In genomic region chr5:21236104-21236503, GRCh38 we compare ENCODE assay signal across 24 cellular contexts.
"Had no signal": no experiment of that assay in that cellular context is flagged by ENCODE, and none has a peak within 500 bp of the region (broad histone marks: within the 10 kb centered on the region; RNA-seq: fewer than 3 reads in every experiment).

No MANE protein-coding gene starts in this region.

- H3K27ac ChIP-seq: body of pancreas, esophagus squamous epithelium, pancreas, psoas muscle, right atrium auricular region, testis, vagina, WERI-Rb-1 had no signal

- H3K9me3 ChIP-seq: body of pancreas, esophagus squamous epithelium, heart left ventricle, pancreas, psoas muscle, right atrium auricular region, testis, vagina had no signal

- H3K9me3 Mint-ChIP-seq: memory B cell, nephron progenitor cell, type B pancreatic cell had no signal

- H3K4me1 Mint-ChIP-seq: activated CD4-positive, alpha-beta T cell treated with anti-CD3 and anti-CD28 coated beads, Interleukin-2, amount 10 ng/mL, durations not matched to agents 7 days and 5 days; activated naive CD4-positive, alpha-beta T cell treated with anti-CD3 and anti-CD28 coated beads, Interleukin-2, amount 50 U/mL, for 24 hours; memory B cell; nephron progenitor cell; stimulated activated naive B cell treated with anti-CD40 and anti-IgM and Interleukin-4, amounts not matched to agents 10 μg/mL and 1 μg/mL and 100 μg/mL, for 72 hours had no signal

- H3K4me3 Mint-ChIP-seq: activated CD4-positive, alpha-beta T cell treated with anti-CD3 and anti-CD28 coated beads, Interleukin-2, amount 10 ng/mL, durations not matched to agents 7 days and 5 days; activated CD8-positive, alpha-beta T cell treated with anti-CD3 and anti-CD28 coated beads, Interleukin-2, amount 10 ng/mL, durations not matched to agents 7 days and 5 days; activated naive CD4-positive, alpha-beta T cell treated with anti-CD3 and anti-CD28 coated beads, Interleukin-2, amount 50 U/mL, for 24 hours; memory B cell; nephron progenitor cell; stimulated activated naive B cell treated with anti-CD40 and anti-IgM and Interleukin-4, amounts not matched to agents 10 μg/mL and 1 μg/mL and 100 μg/mL, for 72 hours; type B pancreatic cell had no signal

- DNase-seq: activated CD4-positive, alpha-beta T cell treated with anti-CD3 and anti-CD28 coated beads, Interleukin-2, amount 10 ng/mL, durations not matched to agents 7 days and 5 days; activated CD4-positive, CD25-positive, alpha-beta regulatory T cell treated with anti-CD3 and anti-CD28 coated beads, Interleukin-2, amount 50 U/mL, for 72 hours; activated CD8-positive, alpha-beta T cell treated with anti-CD3 and anti-CD28 coated beads, Interleukin-2, amount 10 ng/mL, durations not matched to agents 7 days and 5 days; activated gamma-delta T cell treated with Interleukin-2 at 50 U/mL for 16 hours; anterior cingulate cortex; body of pancreas; effector memory CD4-positive, alpha-beta T cell; esophagus squamous epithelium; heart left ventricle; islet precursor cell; left cardiac atrium; mucosa of descending colon; nephron progenitor cell; pancreas; psoas muscle; stimulated activated CD4-positive, alpha-beta T cell treated with anti-CD3 and anti-CD28 coated beads, Interleukin-2, amount 100 ng/mL, for 24 hours; stimulated activated naive B cell treated with anti-CD40 and anti-IgM and Interleukin-4, amounts not matched to agents 10 μg/mL and 1 μg/mL and 100 μg/mL, for 72 hours; testis; WERI-Rb-1 had no signal

- H3K36me3 Mint-ChIP-seq: activated naive CD4-positive, alpha-beta T cell treated with anti-CD3 and anti-CD28 coated beads, Interleukin-2, amount 50 U/mL, for 24 hours; memory B cell; stimulated activated naive B cell treated with anti-CD40 and anti-IgM and Interleukin-4, amounts not matched to agents 10 μg/mL and 1 μg/mL and 100 μg/mL, for 72 hours; type B pancreatic cell had no signal

- H3K4me3 ChIP-seq: body of pancreas, esophagus squamous epithelium, heart left ventricle, mucosa of descending colon, pancreas, psoas muscle, right atrium auricular region, testis, vagina had no signal

- H3K4me1 ChIP-seq: body of pancreas, esophagus squamous epithelium, pancreas, psoas muscle, right atrium auricular region, testis, vagina had no signal

- H3K36me3 ChIP-seq: esophagus squamous epithelium, heart left ventricle, pancreas, right atrium auricular region, vagina, WERI-Rb-1 had no signal

- H3K27me3 Mint-ChIP-seq: activated CD4-positive, alpha-beta T cell treated with anti-CD3 and anti-CD28 coated beads, Interleukin-2, amount 10 ng/mL, durations not matched to agents 7 days and 5 days; activated naive CD4-positive, alpha-beta T cell treated with anti-CD3 and anti-CD28 coated beads, Interleukin-2, amount 50 U/mL, for 24 hours; memory B cell; stimulated activated naive B cell treated with anti-CD40 and anti-IgM and Interleukin-4, amounts not matched to agents 10 μg/mL and 1 μg/mL and 100 μg/mL, for 72 hours; type B pancreatic cell had no signal

- H3K27ac Mint-ChIP-seq: activated CD4-positive, alpha-beta T cell treated with anti-CD3 and anti-CD28 coated beads, Interleukin-2, amount 10 ng/mL, durations not matched to agents 7 days and 5 days; activated CD8-positive, alpha-beta T cell treated with anti-CD3 and anti-CD28 coated beads, Interleukin-2, amount 10 ng/mL, durations not matched to agents 7 days and 5 days; activated naive CD4-positive, alpha-beta T cell treated with anti-CD3 and anti-CD28 coated beads, Interleukin-2, amount 50 U/mL, for 24 hours; memory B cell; nephron progenitor cell; stimulated activated naive B cell treated with anti-CD40 and anti-IgM and Interleukin-4, amounts not matched to agents 10 μg/mL and 1 μg/mL and 100 μg/mL, for 72 hours; type B pancreatic cell had no signal

- ATAC-seq: activated CD8-positive, alpha-beta T cell treated with anti-CD3 and anti-CD28 coated beads, Interleukin-2, amount 10 ng/mL, durations not matched to agents 7 days and 5 days; body of pancreas; mucosa of descending colon; pancreas; stimulated activated naive B cell treated with anti-CD40 and anti-IgM and Interleukin-4, amounts not matched to agents 10 μg/mL and 1 μg/mL and 100 μg/mL, for 72 hours had no signal

- H3K27me3 ChIP-seq: body of pancreas, esophagus squamous epithelium, heart left ventricle, pancreas, right atrium auricular region, testis, vagina had no signal
